ENCODE assay signal across 10 cellular contexts in the genomic region with DNA sequence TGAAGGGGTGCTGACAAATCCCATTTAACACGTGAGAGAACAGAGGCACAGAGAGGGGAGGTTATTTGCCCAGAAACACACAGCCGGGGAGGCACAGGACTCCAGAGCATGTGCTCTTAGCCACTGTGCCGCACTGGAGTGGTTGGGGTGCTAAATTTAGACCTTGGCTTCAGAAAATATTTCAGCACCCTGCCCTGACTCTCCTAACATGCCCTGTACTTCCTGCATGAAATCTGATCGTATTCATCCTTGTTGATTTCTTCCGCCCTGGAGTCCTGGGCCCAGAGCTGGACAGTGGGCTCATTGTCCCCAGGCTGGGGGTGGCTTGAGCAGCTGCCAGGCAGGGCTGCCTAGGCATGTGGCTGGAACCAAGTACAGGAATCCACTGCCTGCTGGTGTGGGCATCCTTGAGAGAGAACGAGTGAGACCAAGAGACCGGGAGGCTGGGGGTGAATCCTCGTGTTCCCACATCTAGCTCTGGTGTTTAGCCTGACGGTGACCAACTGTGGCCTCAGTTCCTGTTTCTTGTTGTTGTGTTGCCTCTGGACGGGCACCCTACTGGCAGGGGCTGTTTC. TPM values are rescaled to one million over a fixed set of nuclear protein-coding genes. Genes with fewer than 3 reads are reported as not detected.
DNase-seq lines count a peak whose midpoint lies in the region; ATAC-seq, FAIRE-seq and TF ChIP-seq lines count a peak whose summit lies in the region.
"Had no signal": no experiment of that assay in that cellular context is flagged by ENCODE, and none has a peak within 500 bp of the region (broad histone marks: within the 10 kb centered on the region; RNA-seq: fewer than 3 reads in every experiment).

No MANE protein-coding gene starts in this region.

- ATAC-seq in GM18520 (IDR thresholded peaks at IDR 0.05; ENCODE audit: unreplicated experiment), result no peak
- no peak for ATAC-seq in HG03159 (IDR thresholded peaks at IDR 0.05; ENCODE audit: unreplicated experiment)
- ATAC-seq in HG03097 (IDR thresholded peaks at IDR 0.05; ENCODE audit: low FRiP score, unreplicated experiment), result no peak

- no peak for TF ChIP-seq POLR2A in testis (IDR thresholded peaks at IDR 0.05)

- intact Hi-C loops in testis (cut with DNase I; ENCODE audit: low total_unique reads), result no loop called here

- peak; percentile 40 for DNase-seq in KBM-7
- DNase-seq in bronchial epithelial cell (ENCODE audit: low read depth), result peak; percentile 40
- DNase-seq in left kidney (ENCODE audit: low read depth, low spot score), result peak; percentile 58
- peak; percentile 90 for DNase-seq in testis
- no peak for DNase-seq in NCI-H446 (lab: John Stamatoyannopoulos, UW)
- DNase-seq: activated CD4-positive, alpha-beta T cell treated with anti-CD3 and anti-CD28 coated beads for 4 hours had no signal

- H3K36me3 ChIP-seq in bronchial epithelial cell (ENCODE audit: control insufficient read depth, insufficient read depth, low read length) (no peaks in the 10 kb centered on the region), testis (ENCODE audit: low read depth, missing control alignments) (no peaks in the 10 kb centered on the region)

- H3K4me3 ChIP-seq in bronchial epithelial cell (ENCODE audit: low read depth, low read length), result no peak overlapping the region
- H3K4me3 ChIP-seq in testis, result no peak overlapping the region

- peaks cover 45% of the 10 kb centered on the region for H3K4me1 ChIP-seq in testis

- H3K27me3 ChIP-seq in bronchial epithelial cell (ENCODE audit: control insufficient read depth, insufficient read depth, low read length) (no peaks in the 10 kb centered on the region), testis (no peaks in the 10 kb centered on the region)

- no peak for FAIRE-seq in bronchial epithelial cell (lab: Jason Lieb, UNC)

- TF ChIP-seq CTCF in bronchial epithelial cell (IDR thresholded peaks at IDR 0.05; ENCODE audit: insufficient read depth, low read length, severe bottlenecking) (no peak), testis (IDR thresholded peaks at IDR 0.05) (no peak)

- H3K9me3 ChIP-seq in testis, result no peaks in the 10 kb centered on the region

- in situ Hi-C loops in KBM-7 (cut with MboI; ENCODE audit: low pct_unique_long_range_greater_than_20kb, low sequenced_read_pairs), result no loop called here

- peak overlapping the region; percentile 75 to 83 for H3K27ac ChIP-seq in testis

- 34 to 35% methylated on average over 9 to 10 of the region's 10 CpGs for WGBS in testis, 2 donors

RNA-seq across cellular contexts. Expression of a gene that starts 5.3 kb away (rescaled TPM):
- total RNA-seq in bronchial epithelial cell, result 5.9 and 7.9 TPM in 2 replicates
- 100 to 1,000 TPM in 1 of 2 donors, 10 to 100 TPM in 1; 92.8 to 105 TPM for total RNA-seq in testis
- 25.9 TPM for polyA plus RNA-seq in testis (ENCODE audit: insufficient read depth, low read depth, low replicate concordance)

RNA-seq across cellular contexts. Expression of a gene that starts 14.9 kb away (rescaled TPM):
- total RNA-seq in bronchial epithelial cell (not detected in 2 replicates), testis (under 1 TPM in 1 of 2 donors, not detected in 1; 0.87 TPM)
- not detected for polyA plus RNA-seq in testis (ENCODE audit: insufficient read depth, low read depth, low replicate concordance)
- total RNA-seq: fibroblast of villous mesenchyme had no signal

RNA-seq across cellular contexts. Expression of a gene that starts 27.2 kb away (rescaled TPM):
- 0.13 TPM in 1 of 2 replicates, not detected in the other for total RNA-seq in bronchial epithelial cell
- total RNA-seq in testis, result 1 to 10 TPM in 1 of 2 donors, under 1 TPM in 1; 0.68 to 2.6 TPM
- 1.4 TPM for polyA plus RNA-seq in testis (ENCODE audit: insufficient read depth, low read depth, low replicate concordance)
- total RNA-seq: fibroblast of villous mesenchyme had no signal

RNA-seq across cellular contexts. Expression of a gene that starts 35.8 kb away (rescaled TPM):
- total RNA-seq in bronchial epithelial cell (41.1 and 67.2 TPM in 2 replicates), testis (10 to 100 TPM; 77.7 to 82.9 TPM)
- polyA plus RNA-seq in testis (ENCODE audit: insufficient read depth, low read depth, low replicate concordance), result 44.3 TPM

RNA-seq across cellular contexts. Expression of a gene that starts 55.8 kb away (rescaled TPM):
- total RNA-seq in bronchial epithelial cell (22.9 and 23.8 TPM in 2 replicates), testis (10 to 100 TPM; 44.0 to 48.3 TPM)
- polyA plus RNA-seq in testis (ENCODE audit: insufficient read depth, low read depth, low replicate concordance), result 28.6 TPM

Comparison
In these comparisons a context has a peak if more than half of its experiments do, and no peak if none do; other contexts are left out.
1. DNase-seq: peak in KBM-7 (single experiment), bronchial epithelial cell (single experiment), left kidney (single experiment) and testis (single experiment); none in NCI-H446 (0 of 2).
2. RNA of a gene that starts 5.3 kb away (total RNA-seq): 92.8 to 105 TPM in testis; 5.9 to 7.9 TPM in bronchial epithelial cell; every median in the first group is over 10 times any median in the second.